Comparison of ENCODE assay signal across 20 cellular contexts in genomic region chr15:100311829-100312228, GRCh38. TPM values are rescaled to one million over a fixed set of nuclear protein-coding genes. Genes with fewer than 3 reads are reported as not detected.
DNase-seq lines count a peak whose midpoint lies in the region; ATAC-seq and TF ChIP-seq lines count a peak whose summit lies in the region.
"Had no signal": no experiment of that assay in that cellular context is flagged by ENCODE, and none has a peak within 500 bp of the region (broad histone marks: within the 10 kb centered on the region; RNA-seq: fewer than 3 reads in every experiment).

No MANE protein-coding gene starts in this region.

- H3K4me1 ChIP-seq in right cardiac atrium (ENCODE audit: control insufficient read depth, insufficient read depth, low read length) (no peaks in the 10 kb centered on the region), heart left ventricle (peaks cover 0 to 26% (median 0%) of the 10 kb centered on the region in 12 donors), tibial artery (peaks cover 0 to 33% (median 25%) of the 10 kb centered on the region in 4 donors)
- H3K4me1 ChIP-seq: HAP-1 had no signal

- ATAC-seq in right cardiac atrium (no peak), heart left ventricle (no peak)

- H3K27me3 ChIP-seq in right cardiac atrium (ENCODE audit: control insufficient read depth, insufficient read depth) = no peaks in the 10 kb centered on the region
- no peaks in the 10 kb centered on the region for H3K27me3 ChIP-seq in heart left ventricle
- H3K27me3 ChIP-seq in tibial artery = no peaks in the 10 kb centered on the region

- CTCF ChIA-PET in MCF 10A (lab: Yijun Ruan, JAX) = interaction anchor here (0.6 to 1.3 kb wide), 5 partner anchors 27 to 382 kb away, joined by 3 to 5 read pairs (median 4); no protein-coding TSS in a partner anchor

- no peaks in the 10 kb centered on the region for H3K36me3 ChIP-seq in heart left ventricle
- no peaks in the 10 kb centered on the region for H3K36me3 ChIP-seq in tibial artery
- H3K36me3 ChIP-seq: HAP-1 had no signal

- no peak for TF ChIP-seq POLR2A in heart left ventricle (IDR thresholded peaks at IDR 0.05)

- H3K27ac ChIP-seq in right cardiac atrium (ENCODE audit: low read length) = no peak overlapping the region
- peak overlapping the region in 5 of 12 donors; percentile 30 to 70 (median 57) for H3K27ac ChIP-seq in heart left ventricle
- H3K27ac ChIP-seq in tibial artery = no peak overlapping the region
- H3K27ac ChIP-seq: 22Rv1, GM23248 had no signal

- H3K4me3 ChIP-seq in right cardiac atrium (ENCODE audit: low read length) = no peak overlapping the region
- no peak overlapping the region for H3K4me3 ChIP-seq in heart left ventricle
- H3K4me3 ChIP-seq in tibial artery = no peak overlapping the region
- H3K4me3 ChIP-seq: GM23248, HAP-1 had no signal

- no peak for TF ChIP-seq CTCF in heart left ventricle (IDR thresholded peaks at IDR 0.05)
- TF ChIP-seq CTCF in nephron (IDR thresholded peaks at IDR 0.05; ENCODE audit: unreplicated experiment in 3 of 3) = no peak
- TF ChIP-seq CTCF in MCF 10A (IDR thresholded peaks at IDR 0.05; ENCODE audit: unreplicated experiment) = no peak
- no peak for TF ChIP-seq CTCF in tibial artery (IDR thresholded peaks at IDR 0.05)

- H3K4me1 Mint-ChIP-seq in nephron (peaks cover 54% of the 10 kb centered on the region), MCF 10A (ENCODE audit: insufficient read depth, unreplicated experiment) (no peaks in the 10 kb centered on the region)

- DNase-seq in DMS 273 (lab: John Stamatoyannopoulos, UW; ENCODE audit: unreplicated experiment) (peak; percentile 44), DMS 273 treated with DMSO at 0.1 percent for 48 hours (lab: John Stamatoyannopoulos, UW) (no peak), right cardiac atrium (peak in 2 of 3 donors; percentile 43 to 48), heart left ventricle (no peak), LoVo (ENCODE audit: low spot score) (no peak), MCF 10A (ENCODE audit: unreplicated experiment) (no peak), tibial artery (no peak)
- DNase-seq: AML-193, GDM1, GM23248, Kasumi-1, NCI-H1105 treated with DMSO at 0.1 percent for 48 hours, NCI-H187, NCI-H2227 treated with DMSO at 0.1 percent for 48 hours, NCI-H526 treated with DMSO at 0.1 percent for 48 hours had no signal

- H3K9me3 ChIP-seq in right cardiac atrium (ENCODE audit: control insufficient read depth, low read length) (no peaks in the 10 kb centered on the region), heart left ventricle (peaks cover 0 to 13% (median 0%) of the 10 kb centered on the region in 12 donors), tibial artery (no peaks in the 10 kb centered on the region)
- H3K9me3 ChIP-seq: HAP-1 had no signal

- H3K9me3 Mint-ChIP-seq in nephron (peaks cover 10% of the 10 kb centered on the region), MCF 10A (ENCODE audit: unreplicated experiment) (no peaks in the 10 kb centered on the region)

- intact Hi-C loops in right cardiac atrium (cut with DNase I) (no loop called here), heart left ventricle (cut with DNase I) (no loop called here), MCF 10A (cut with micrococcal nuclease) (no loop called here), tibial artery (cut with DNase I; ENCODE audit: low total_unique reads) (no loop called here)

- peaks cover 26% of the 10 kb centered on the region for H3K27me3 Mint-ChIP-seq in nephron (ENCODE audit: low read depth)
- H3K27me3 Mint-ChIP-seq in MCF 10A (ENCODE audit: insufficient read depth, unreplicated experiment) = no peaks in the 10 kb centered on the region

- no peak overlapping the region for H3K4me3 Mint-ChIP-seq in nephron
- H3K4me3 Mint-ChIP-seq in MCF 10A (ENCODE audit: unreplicated experiment) = no peak overlapping the region
- H3K4me3 Mint-ChIP-seq: CD14-positive monocyte had no signal

- POLR2A ChIA-PET in MCF 10A (lab: Yijun Ruan, JAX) = no interaction called here

- WGBS in right cardiac atrium = 70% methylated on average over 7 of the region's 7 CpGs
- 72 to 81% (median 78%) methylated on average over 7 of the region's 7 CpGs for WGBS in heart left ventricle, 4 donors

- peaks cover 13% of the 10 kb centered on the region for H3K36me3 Mint-ChIP-seq in nephron (ENCODE audit: low read depth)
- no peaks in the 10 kb centered on the region for H3K36me3 Mint-ChIP-seq in MCF 10A (ENCODE audit: insufficient read depth, unreplicated experiment)
- H3K36me3 Mint-ChIP-seq: CD14-positive monocyte had no signal

- H3K27ac Mint-ChIP-seq in nephron (peak overlapping the region; percentile 57 to 80 (median 62)), MCF 10A (ENCODE audit: low read depth, unreplicated experiment) (no peak overlapping the region)
- H3K27ac Mint-ChIP-seq: CD14-positive monocyte had no signal

- no TSS peak for BruUV-seq in MCF 10A (replicated peaks; lab: Mats Ljungman, UMichigan)

RNA-seq across cellular contexts. Expression of gene ADAMTS17, which starts 29.9 kb away (rescaled TPM):
- total RNA-seq in right cardiac atrium (1 to 10 TPM; 2.4 to 6.5 (median 3.5) TPM), heart left ventricle (1 to 10 TPM in 7 of 9 donors, under 1 TPM in 2; 0.52 to 2.4 (median 1.9) TPM), MCF 10A (2022) (4.0 and 7.7 TPM in 2 replicates)
- polyA plus RNA-seq in right cardiac atrium (1.2 TPM), heart left ventricle (under 1 TPM; 0.30 to 0.58 TPM)
- total RNA-seq: GM23248, OCI-LY7 had no signal
- polyA plus RNA-seq: GM23248 had no signal

Comparison
In these comparisons a context has a peak if more than half of its experiments do, and no peak if none do; other contexts are left out.
1. DNase-seq: peak in DMS 273 (single experiment) and right cardiac atrium (2 of 3); none in DMS 273 treated with DMSO at 0.1 percent for 48 hours (single experiment), heart left ventricle (0 of 5), LoVo (single experiment), MCF 10A (single experiment) and tibial artery (0 of 2).